40 cellular contexts compared by ENCODE assay signal in genomic region chr2:88141952-88142351, GRCh38. TPM values are rescaled to one million over a fixed set of nuclear protein-coding genes. Genes with fewer than 3 reads are reported as not detected.
"Had no signal": no experiment of that assay in that cellular context is flagged by ENCODE, and none has a peak within 500 bp of the region (broad histone marks: within the 10 kb centered on the region; RNA-seq: fewer than 3 reads in every experiment).

No MANE protein-coding gene starts in this region.

- ATAC-seq: activated naive CD4-positive, alpha-beta T cell treated with anti-CD3 and anti-CD28 coated beads, Interleukin-2, amount 50 U/mL, for 72 hours; activated naive CD8-positive, alpha-beta T cell treated with anti-CD3 and anti-CD28 coated beads, Interleukin-2, amount 50 U/mL, for 24 hours; activated T-cell treated with anti-CD3 and anti-CD28 coated beads, Interleukin-2, amount 50 U/mL, for 4 hours; activated T-cell treated with anti-CD3 and anti-CD28 coated beads, Interleukin-2, amount 50 U/mL, for 72 hours; activated T-helper 17 cell treated with anti-CD3 and anti-CD28 coated beads, Interleukin-2, amount 50 U/mL, for 72 hours; body of pancreas had no signal

- H3K4me3 ChIP-seq: adrenal gland, ascending aorta, body of pancreas, breast epithelium, cardiac muscle cell had no signal

- H3K4me3 Mint-ChIP-seq: activated naive CD4-positive, alpha-beta T cell treated with anti-CD3 and anti-CD28 coated beads, Interleukin-2, amount 10 ng/mL, durations not matched to agents 7 days and 5 days; activated naive CD8-positive, alpha-beta T cell; activated naive CD8-positive, alpha-beta T cell treated with anti-CD3 and anti-CD28 coated beads for 36 hours; activated naive CD8-positive, alpha-beta T cell treated with anti-CD3 and anti-CD28 coated beads, Interleukin-2, amount 10 ng/mL, durations not matched to agents 7 days and 5 days; activated naive CD8-positive, alpha-beta T cell treated with anti-CD3 and anti-CD28 coated beads, Interleukin-2, amount 50 U/mL, for 24 hours; activated T-cell treated with anti-CD3 and anti-CD28 coated beads, Interleukin-2, amount 50 U/mL, for 24 hours; activated T-cell treated with anti-CD3 and anti-CD28 coated beads, Interleukin-2, amount 50 U/mL, for 4 hours; activated T-cell treated with anti-CD3 and anti-CD28 coated beads, Interleukin-2, amount 50 U/mL, for 72 hours; activated T-helper 1 cell treated with anti-CD3 and anti-CD28 coated beads, Interleukin-12 subunit alpha, Interleukin-12 subunit beta, Interleukin-2, Interleukin-4 antibody, amounts not matched to agents 30 ng/mL and 10 ng/mL and 1 ng/mL, durations not matched to agents 14 hours and 24 hours and 36 hours; activated T-helper 17 cell treated with anti-CD3 and anti-CD28 coated beads, Interleukin-2, amount 50 U/mL, for 72 hours; brain; central memory CD8-positive, alpha-beta T cell had no signal

- H3K4me1 Mint-ChIP-seq: activated naive CD4-positive, alpha-beta T cell treated with anti-CD3 and anti-CD28 coated beads, Interleukin-2, amount 10 ng/mL, durations not matched to agents 7 days and 5 days; activated naive CD8-positive, alpha-beta T cell treated with anti-CD3 and anti-CD28 coated beads for 36 hours; activated naive CD8-positive, alpha-beta T cell treated with anti-CD3 and anti-CD28 coated beads, Interleukin-2, amount 10 ng/mL, durations not matched to agents 7 days and 5 days; activated naive CD8-positive, alpha-beta T cell treated with anti-CD3 and anti-CD28 coated beads, Interleukin-2, amount 50 U/mL, for 24 hours; activated T-helper 17 cell treated with anti-CD3 and anti-CD28 coated beads, Interleukin-2, amount 50 U/mL, for 72 hours; brain; central memory CD8-positive, alpha-beta T cell had no signal

- H3K27me3 ChIP-seq: adrenal gland, ascending aorta, body of pancreas, brain microvascular endothelial cell, breast epithelium, cardiac muscle cell had no signal

- H3K9me3 Mint-ChIP-seq: activated naive CD4-positive, alpha-beta T cell treated with anti-CD3 and anti-CD28 coated beads, Interleukin-2, amount 10 ng/mL, durations not matched to agents 7 days and 5 days; activated naive CD8-positive, alpha-beta T cell treated with anti-CD3 and anti-CD28 coated beads, Interleukin-2, amount 10 ng/mL, durations not matched to agents 7 days and 5 days; activated T-cell treated with anti-CD3 and anti-CD28 coated beads, Interleukin-2, amount 50 U/mL, for 24 hours; activated T-helper 1 cell treated with anti-CD3 and anti-CD28 coated beads, Interleukin-12 subunit alpha, Interleukin-12 subunit beta, Interleukin-2, Interleukin-4 antibody, amounts not matched to agents 30 ng/mL and 10 ng/mL and 1 ng/mL, durations not matched to agents 14 hours and 24 hours and 36 hours; activated T-helper 2 cell treated with anti-CD3 and anti-CD28 coated beads, Interferon-gamma antibody, Interleukin-2, Interleukin-4, amounts not matched to agents 10 μg/mL and 5 μg/mL and 100 μg/mL, durations not matched to agents 14 hours and 24 hours and 36 hours; central memory CD8-positive, alpha-beta T cell had no signal

- FAIRE-seq: astrocyte, bronchial epithelial cell had no signal

- DNase-seq: activated effector memory CD4-positive, alpha-beta T cell treated with anti-CD3 and anti-CD28 coated beads, Interleukin-2, amount 50 U/mL, for 16 hours; activated effector memory CD4-positive, alpha-beta T cell treated with Interleukin-2 at 50 U/mL for 16 hours; activated gamma-delta T cell; activated gamma-delta T cell treated with Interleukin-2 at 50 U/mL for 16 hours; activated naive CD4-positive, alpha-beta T cell; activated naive CD4-positive, alpha-beta T cell treated with anti-CD3 and anti-CD28 coated beads, Interleukin-2, amount 10 ng/mL, durations not matched to agents 7 days and 5 days; activated naive CD4-positive, alpha-beta T cell treated with anti-CD3 and anti-CD28 coated beads, Interleukin-2, amount 50 U/mL, for 16 hours; activated naive CD4-positive, alpha-beta T cell treated with Interleukin-2 at 50 U/mL for 16 hours; activated naive CD8-positive, alpha-beta T cell treated with anti-CD3 and anti-CD28 coated beads for 36 hours; activated naive CD8-positive, alpha-beta T cell treated with anti-CD3 and anti-CD28 coated beads, Interleukin-2, amount 10 ng/mL, durations not matched to agents 7 days and 5 days; activated naive CD8-positive, alpha-beta T cell treated with anti-CD3 and anti-CD28 coated beads, Interleukin-2, amount 50 U/mL, for 24 hours; activated T-cell treated with anti-CD3 and anti-CD28 coated beads, Interleukin-2, amount 50 U/mL, for 1 hour; activated T-cell treated with anti-CD3 and anti-CD28 coated beads, Interleukin-2, amount 50 U/mL, for 24 hours; activated T-cell treated with anti-CD3 and anti-CD28 coated beads, Interleukin-2, amount 50 U/mL, for 4 hours; activated T-cell treated with anti-CD3 and anti-CD28 coated beads, Interleukin-2, amount 50 U/mL, for 48 hours; activated T-cell treated with anti-CD3 and anti-CD28 coated beads, Interleukin-2, amount 50 U/mL, for 72 hours; adrenal gland; amniotic stem cell; amygdala; anterior cingulate cortex; aorta; body of pancreas; brain microvascular endothelial cell; caudate nucleus; central memory CD4-positive, alpha-beta T cell; cerebellar nuclear complex had no signal

- H3K9me3 ChIP-seq: adrenal gland, body of pancreas, breast epithelium had no signal

- H3K27ac Mint-ChIP-seq: activated naive CD4-positive, alpha-beta T cell treated with anti-CD3 and anti-CD28 coated beads, Interleukin-2, amount 10 ng/mL, durations not matched to agents 7 days and 5 days; activated naive CD4-positive, alpha-beta T cell treated with anti-CD3 and anti-CD28 coated beads, Interleukin-2, amount 50 U/mL, for 72 hours; activated naive CD8-positive, alpha-beta T cell; activated naive CD8-positive, alpha-beta T cell treated with anti-CD3 and anti-CD28 coated beads for 36 hours; activated naive CD8-positive, alpha-beta T cell treated with anti-CD3 and anti-CD28 coated beads, Interleukin-2, amount 10 ng/mL, durations not matched to agents 7 days and 5 days; activated naive CD8-positive, alpha-beta T cell treated with anti-CD3 and anti-CD28 coated beads, Interleukin-2, amount 50 U/mL, for 24 hours; activated T-cell treated with anti-CD3 and anti-CD28 coated beads, Interleukin-2, amount 50 U/mL, for 24 hours; activated T-cell treated with anti-CD3 and anti-CD28 coated beads, Interleukin-2, amount 50 U/mL, for 72 hours; activated T-helper 1 cell treated with anti-CD3 and anti-CD28 coated beads, Interleukin-12 subunit alpha, Interleukin-12 subunit beta, Interleukin-2, Interleukin-4 antibody, amounts not matched to agents 30 ng/mL and 10 ng/mL and 1 ng/mL, durations not matched to agents 14 hours and 24 hours and 36 hours; activated T-helper 17 cell treated with anti-CD3 and anti-CD28 coated beads, Interleukin-2, amount 50 U/mL, for 72 hours; activated T-helper 2 cell treated with anti-CD3 and anti-CD28 coated beads, Interferon-gamma antibody, Interleukin-2, Interleukin-4, amounts not matched to agents 10 μg/mL and 5 μg/mL and 100 μg/mL, durations not matched to agents 14 hours and 24 hours and 36 hours; brain had no signal

- H3K4me1 ChIP-seq: adrenal gland, ascending aorta, body of pancreas, breast epithelium had no signal

- H3K36me3 ChIP-seq: adrenal gland, ascending aorta, brain microvascular endothelial cell, breast epithelium, cardiac muscle cell had no signal

- H3K36me3 Mint-ChIP-seq: activated naive CD4-positive, alpha-beta T cell treated with anti-CD3 and anti-CD28 coated beads, Interleukin-2, amount 10 ng/mL, durations not matched to agents 7 days and 5 days; activated naive CD4-positive, alpha-beta T cell treated with anti-CD3 and anti-CD28 coated beads, Interleukin-2, amount 50 U/mL, for 72 hours; activated naive CD8-positive, alpha-beta T cell treated with anti-CD3 and anti-CD28 coated beads for 36 hours; activated naive CD8-positive, alpha-beta T cell treated with anti-CD3 and anti-CD28 coated beads, Interleukin-2, amount 10 ng/mL, durations not matched to agents 7 days and 5 days; brain had no signal

- H3K27ac ChIP-seq: adrenal gland, ascending aorta, body of pancreas, brain microvascular endothelial cell, breast epithelium, cardiac muscle cell had no signal

RNA-seq across cellular contexts. Expression of gene FABP1, which starts 14.1 kb away (rescaled TPM):
- total RNA-seq: activated naive CD4-positive, alpha-beta T cell treated with anti-CD3 and anti-CD28 coated beads, Interleukin-2, amount 50 U/mL, for 72 hours; activated naive CD8-positive, alpha-beta T cell treated with anti-CD3 and anti-CD28 coated beads for 36 hours; activated naive CD8-positive, alpha-beta T cell treated with anti-CD3 and anti-CD28 coated beads, Interleukin-2, amount 10 ng/mL, durations not matched to agents 7 days and 5 days; activated T-cell treated with anti-CD3 and anti-CD28 coated beads, Interleukin-2, amount 50 U/mL, for 72 hours; activated T-helper 1 cell treated with anti-CD3 and anti-CD28 coated beads, Interleukin-12 subunit alpha, Interleukin-12 subunit beta, Interleukin-2, Interleukin-4 antibody, amounts not matched to agents 30 ng/mL and 10 ng/mL and 1 ng/mL, durations not matched to agents 14 hours and 24 hours and 36 hours; activated T-helper 17 cell treated with anti-CD3 and anti-CD28 coated beads, Interleukin-2, amount 50 U/mL, for 72 hours; activated T-helper 2 cell treated with anti-CD3 and anti-CD28 coated beads, Interferon-gamma antibody, Interleukin-2, Interleukin-4, amounts not matched to agents 10 μg/mL and 5 μg/mL and 100 μg/mL, durations not matched to agents 14 hours and 24 hours and 36 hours; aorta; ascending aorta; astrocyte; body of pancreas; bronchial epithelial cell; cardiac muscle cell; cardiac septum; chondrocyte had no signal
